In the genomic region with DNA sequence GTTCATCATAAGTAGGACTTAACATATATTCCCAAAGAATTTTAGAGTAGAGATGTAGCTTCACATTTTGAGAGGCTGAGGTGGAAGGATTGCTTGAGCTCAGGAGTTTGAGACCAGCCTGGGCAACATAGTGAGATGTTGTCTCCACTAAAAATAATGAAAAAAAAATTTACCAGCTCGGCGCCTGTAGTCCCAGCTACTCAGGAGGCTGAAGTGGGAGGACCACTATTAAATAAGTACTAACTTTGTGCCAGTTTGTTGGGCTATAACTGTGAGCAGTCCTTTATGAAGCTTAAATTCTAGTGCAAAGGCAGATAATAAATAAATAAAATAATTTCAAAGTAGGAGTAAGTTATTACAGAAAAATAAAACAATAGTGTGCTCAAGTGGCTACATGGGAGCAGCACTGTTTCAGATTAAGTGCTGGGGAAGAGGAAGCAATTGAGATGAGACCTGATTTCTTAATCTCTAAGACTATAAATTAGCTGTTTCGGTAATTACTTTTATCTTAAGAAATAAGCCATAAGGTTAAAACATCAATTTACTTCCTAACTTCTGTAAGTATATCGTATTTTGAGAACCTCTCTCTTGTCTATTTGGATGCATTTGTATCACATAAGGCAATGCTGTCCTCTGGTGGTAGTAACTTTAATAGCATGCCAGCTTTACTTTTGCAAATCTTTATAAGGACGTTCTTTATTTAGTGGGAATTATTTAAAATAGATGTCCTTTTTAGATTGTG, we compare ENCODE assay signal across 8 cellular contexts.
DNase-seq lines count a peak whose midpoint lies in the region; ATAC-seq, FAIRE-seq and TF ChIP-seq lines count a peak whose summit lies in the region.

No MANE protein-coding gene starts in this region.

- no peak for TF ChIP-seq POLR2A in GM18505 (IDR thresholded peaks at IDR 0.05; ENCODE audit: borderline replicate concordance, extremely low read depth, insufficient read depth, insufficient read length)

- DNase-seq in COLO829 (ENCODE audit: low spot score) (peak; percentile 27), NCI-H446 treated with DMSO at 0.1 percent for 48 hours (lab: John Stamatoyannopoulos, UW) (peak; percentile 6), astrocyte of the hippocampus (ENCODE audit: low read depth, low spot score) (peak; percentile 78), hepatic stellate cell (ENCODE audit: low spot score) (peak; percentile 4), small intestine (peak; percentile 61), mesenteric fat pad (ENCODE audit: low spot score) (no peak)

- ATAC-seq in GM18505 (IDR thresholded peaks at IDR 0.05; ENCODE audit: unreplicated experiment): peak; percentile 71
- peak; percentile 70 for ATAC-seq in HG03135 (IDR thresholded peaks at IDR 0.05; ENCODE audit: unreplicated experiment)

- H3K4me3 ChIP-seq in small intestine (ENCODE audit: low read depth in 1 of 2, low read length in 2 of 2): no peak overlapping the region

- H3K4me1 ChIP-seq in small intestine (ENCODE audit: control insufficient read depth in 2 of 2, insufficient read depth in 1 of 2, low read depth in 1 of 2, low read length in 1 of 2): no peaks in the 10 kb centered on the region

- H3K27me3 ChIP-seq in small intestine (ENCODE audit: control insufficient read depth in 2 of 2, insufficient read depth in 2 of 2, low read length in 2 of 2): no peaks in the 10 kb centered on the region

- H3K9me3 ChIP-seq in small intestine (ENCODE audit: control insufficient read depth, low read depth): no peaks in the 10 kb centered on the region

- H3K27ac ChIP-seq in small intestine (ENCODE audit: low read depth in 1 of 2, low read length in 1 of 2): no peak overlapping the region

- H3K36me3 ChIP-seq in small intestine (ENCODE audit: control insufficient read depth in 2 of 2, insufficient read depth in 2 of 2, low read length in 2 of 2): peaks cover 0 to 11% of the 10 kb centered on the region in 2 donors

- FAIRE-seq in small intestine (lab: Jason Lieb, UNC): peak; percentile 78

- WGBS in small intestine, 3 donors: 40 to 43% (median 42%) methylated on average over 5 of the region's 5 CpGs
